7 cellular contexts compared by ENCODE assay signal in the genomic region with DNA sequence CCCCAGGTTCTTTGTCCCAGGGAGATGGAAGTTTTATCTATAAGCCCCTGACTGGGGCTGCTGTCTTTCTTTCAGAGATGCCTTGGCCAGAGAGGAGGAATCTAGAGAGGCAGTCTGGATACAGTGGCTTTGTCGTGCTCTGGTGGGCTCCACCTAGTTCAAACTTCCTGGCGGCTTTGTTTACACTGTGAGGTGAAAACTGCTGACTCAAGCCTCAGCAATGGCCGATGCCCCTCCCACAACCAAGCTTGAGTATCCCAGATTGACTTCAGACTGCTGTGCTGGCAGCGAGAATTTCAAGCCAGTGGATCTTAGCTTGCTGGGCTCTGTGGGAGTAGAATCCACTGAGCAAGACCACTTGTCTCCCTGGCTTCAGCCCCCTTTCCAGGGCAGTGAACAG.
DNase-seq lines count a peak whose midpoint lies in the region; ATAC-seq, FAIRE-seq and TF ChIP-seq lines count a peak whose summit lies in the region.
"Not testable (repeated sequence)": the region's sequence is repeated elsewhere in the genome, so short reads cannot be mapped to it uniquely, and the experiment has no call there.

No MANE protein-coding gene starts in this region.

- H3K9me3 ChIP-seq in HUES64 (ENCODE audit: insufficient read depth, low read depth, low read length); K562 (replicated peaks; ENCODE audit: control insufficient read depth, insufficient read depth, low read depth, low read length); endothelial cell of umbilical vein (replicated peaks; ENCODE audit: control insufficient read depth, insufficient read depth, low read length): not testable (repeated sequence)

- not testable (repeated sequence) for H3K4me1 Mint-ChIP-seq in nephron progenitor cell

- H3K36me3 ChIP-seq in HUES64 (ENCODE audit: insufficient read depth, low read length); K562 (ENCODE audit: control insufficient read depth, insufficient read depth, low read length); endothelial cell of umbilical vein (ENCODE audit: control insufficient read depth in 2 of 2, extremely low read depth in 1 of 2, insufficient read depth in 2 of 2, low read length in 2 of 2): not testable (repeated sequence)

- DNase-seq in DMS53 (lab: John Stamatoyannopoulos, UW) = peak; percentile 21
- DNase-seq in RPMI8226 = peak; percentile 17
- DNase-seq in K562 (ENCODE audit: extremely low read depth in 1 of 4, low spot score in 3 of 4) = peak in 1 of 4 experiments; percentile 30
- DNase-seq in endothelial cell of umbilical vein (ENCODE audit: low read depth, low spot score) = peak; percentile 8
- DNase-seq in islet precursor cell = peak; percentile 82
- peak; percentile 26 for DNase-seq in nephron progenitor cell

- not testable (repeated sequence) for H3K27me3 Mint-ChIP-seq in nephron progenitor cell (ENCODE audit: low read depth, poor library complexity)

- intact Hi-C loops in K562 (cut with micrococcal nuclease); endothelial cell of umbilical vein (cut with micrococcal nuclease): not testable (repeated sequence)

- not testable (repeated sequence) for H3K4me1 ChIP-seq in HUES64 (ENCODE audit: insufficient read depth, low read length); K562 (replicated peaks in 1 of 2; ENCODE audit: control insufficient read depth in 2 of 2, insufficient read depth in 2 of 2, low read length in 2 of 2); endothelial cell of umbilical vein (ENCODE audit: control insufficient read depth, extremely low read depth, insufficient read depth, low read length)

- 77% methylated on average over 4 of the region's 4 CpGs for WGBS in HUES64
- 1% methylated on average over 4 of the region's 4 CpGs for WGBS in K562 (ENCODE audit: insufficient coverage, low coverage, missing lambda C conversion rate)

- not testable (repeated sequence) for H3K4me2 ChIP-seq in K562 (ENCODE audit: insufficient read depth, low read length); endothelial cell of umbilical vein (ENCODE audit: insufficient read depth, low read length)

- H4K20me1 ChIP-seq in K562 (replicated peaks; ENCODE audit: control insufficient read depth, insufficient read depth, low read length); endothelial cell of umbilical vein (replicated peaks; ENCODE audit: control insufficient read depth, extremely low read depth, insufficient read depth, low read length): not testable (repeated sequence)

- POLR2A ChIA-PET in K562 (lab: Yijun Ruan, JAX); endothelial cell of umbilical vein (lab: Charles Lee): not testable (repeated sequence)

- not testable (repeated sequence) for H3K9me3 Mint-ChIP-seq in nephron progenitor cell

- in situ Hi-C loops in K562 (cut with MboI) = not testable (repeated sequence)

- not testable (repeated sequence) for H3K79me2 ChIP-seq in K562 (ENCODE audit: control insufficient read depth, insufficient read depth, low read length); endothelial cell of umbilical vein (ENCODE audit: control insufficient read depth, insufficient read depth, low read length)

- H3K27me3 ChIP-seq in HUES64 (ENCODE audit: insufficient read depth, low read length); K562 (ENCODE audit: control insufficient read depth in 2 of 2, insufficient read depth in 2 of 2, low read length in 2 of 2); endothelial cell of umbilical vein (ENCODE audit: control insufficient read depth in 2 of 2, insufficient read depth in 2 of 2, low read length in 2 of 2): not testable (repeated sequence)

- H3K27ac Mint-ChIP-seq in nephron progenitor cell = not testable (repeated sequence)

- TF ChIP-seq CTCF in K562 (IDR thresholded peaks at IDR 0.05 in 2 of 3, conservative IDR thresholded peaks at IDR 0.05 in 1 of 3; ENCODE audit: insufficient read depth in 2 of 3, low read depth in 1 of 3, low read length in 3 of 3); endothelial cell of umbilical vein (IDR thresholded peaks at IDR 0.05; ENCODE audit: extremely low read depth in 1 of 2, insufficient read depth in 1 of 2, low read depth in 1 of 2, low read length in 2 of 2); nephron progenitor cell (IDR thresholded peaks at IDR 0.05): not testable (repeated sequence)

- not testable (repeated sequence) for H3K9ac ChIP-seq in HUES64 (ENCODE audit: low read depth, low read length); K562 (ENCODE audit: insufficient read depth in 1 of 2, low read depth in 2 of 2, low read length in 2 of 2); endothelial cell of umbilical vein (replicated peaks; ENCODE audit: extremely low read depth, insufficient read depth, low read length)

- ATAC-seq in K562 = peak; percentile 69

- TF ChIP-seq EP300 in K562 (IDR thresholded peaks at IDR 0.05; ENCODE audit: low read length) = not testable (repeated sequence)

- not testable (repeated sequence) for BruUV-seq in K562 (replicated peaks; lab: Mats Ljungman, UMichigan); endothelial cell of umbilical vein (replicated peaks; lab: Mats Ljungman, UMichigan)

- H2AFZ ChIP-seq in K562 (ENCODE audit: low read depth, low read length) = peak overlapping the region; percentile 24; the same call in 1 of the 2 replicates
- peak overlapping the region; percentile 73 for H2AFZ ChIP-seq in endothelial cell of umbilical vein (ENCODE audit: low read depth, low read length)

- not testable (repeated sequence) for TF ChIP-seq POLR2A in K562 (conservative IDR thresholded peaks at IDR 0.05); endothelial cell of umbilical vein (IDR thresholded peaks at IDR 0.05; ENCODE audit: low read depth, low read length)

- H3K4me3 Mint-ChIP-seq in nephron progenitor cell = not testable (repeated sequence)

- H3K4me3 ChIP-seq in HUES64 (ENCODE audit: low read length); K562; endothelial cell of umbilical vein (replicated peaks in 1 of 3; ENCODE audit: insufficient read depth in 1 of 3, low read depth in 1 of 3, low read length in 3 of 3): not testable (repeated sequence)

- not testable (repeated sequence) for TF ChIP-seq RAD21 in K562 (CRISPR knock-in tag; conservative IDR thresholded peaks at IDR 0.05 in 1 of 2, IDR thresholded peaks at IDR 0.05 in 1 of 2)

- CTCF ChIA-PET in K562 (lab: Yijun Ruan, JAX; ENCODE audit: low intra/inter-chr PET ratio); endothelial cell of umbilical vein (lab: Charles Lee): not testable (repeated sequence)

- dilution Hi-C loops in endothelial cell of umbilical vein (cut with MboI; ENCODE audit: extremely low pct_ligation_motif_present, low sequenced_read_pairs) = not testable (repeated sequence)

- H3K9me1 ChIP-seq in K562 (ENCODE audit: control insufficient read depth, insufficient read depth, low read length); endothelial cell of umbilical vein (replicated peaks; ENCODE audit: control insufficient read depth, extremely low read depth, insufficient read depth, low read length): not testable (repeated sequence)

- not testable (repeated sequence) for FAIRE-seq in K562 (lab: Jason Lieb, UNC); endothelial cell of umbilical vein (lab: Jason Lieb, UNC)

- not testable (repeated sequence) for H3K36me3 Mint-ChIP-seq in nephron progenitor cell (ENCODE audit: low read depth)

- H3K27ac ChIP-seq in HUES64 (ENCODE audit: low read depth, low read length) = 0 out of 2 replicates have a peak overlapping the region, but pooled peaks have one; percentile 10
- not testable (repeated sequence) for H3K27ac ChIP-seq in K562 (ENCODE audit: extremely low read depth, low read depth, low read length); endothelial cell of umbilical vein (ENCODE audit: insufficient read depth, low read depth, low read length)

TF ChIP-seq in K562, 482 proteins besides CTCF, POLR2A, EP300 and RAD21:
- TF ChIP-seq C11orf30 (IDR thresholded peaks at IDR 0.05; ENCODE audit: low read depth) = peak; percentile 70
- peak; percentile 35 for TF ChIP-seq MAFG (tag; conservative IDR thresholded peaks at IDR 0.05)
- TF ChIP-seq NFE2 (IDR thresholded peaks at IDR 0.05; ENCODE audit: low read depth) = peak; percentile 42
- TF ChIP-seq YY1 (IDR thresholded peaks at IDR 0.05; ENCODE audit: borderline replicate concordance in 1 of 3, control insufficient read depth in 1 of 3, extremely low read depth in 1 of 3, insufficient read depth in 3 of 3, insufficient read length in 1 of 3, insufficient replicate concordance in 2 of 3, low read depth in 1 of 3, low read length in 2 of 3) = peak in 1 of 3 experiments; percentile 54
- peak; percentile 81 for TF ChIP-seq ZNF316 (IDR thresholded peaks at IDR 0.05)
